8 cellular contexts compared by ENCODE assay signal in genomic region chr1:47424336-47424982, GRCh38. TPM values are rescaled to one million over a fixed set of nuclear protein-coding genes. Genes with fewer than 3 reads are reported as not detected.
A peak's percentile ranks its signal among the peaks of the same experiment; 100 is the strongest.
DNase-seq lines count a peak whose midpoint lies in the region; ATAC-seq and TF ChIP-seq lines count a peak whose summit lies in the region.

No MANE protein-coding gene starts in this region.

- no peaks in the 10 kb centered on the region for H3K36me3 ChIP-seq in liver (ENCODE audit: control insufficient read depth in 4 of 4, insufficient read depth in 3 of 4, low read depth in 1 of 4, low read length in 3 of 4)
- H3K36me3 ChIP-seq in effector memory CD4-positive, alpha-beta T cell (ENCODE audit: control insufficient read depth, insufficient read depth, low read length) = no peaks in the 10 kb centered on the region

- no peak for DNase-seq in stimulated activated naive CD8-positive, alpha-beta T cell treated with anti-CD3 and anti-CD28 coated beads, Interleukin-15, Interleukin-2, amounts not matched to agents 100 U/mL and 50 U/mL, for 24 hours
- no peak for DNase-seq in stimulated activated naive CD8-positive, alpha-beta T cell treated with anti-CD3 and anti-CD28 coated beads, Interleukin-15, amount 100 ng/mL, for 72 hours
- peak; percentile 49 for DNase-seq in NCI-H2107 treated with DMSO at 0.1 percent for 48 hours (lab: John Stamatoyannopoulos, UW; ENCODE audit: unreplicated experiment)
- DNase-seq in astrocyte of the cerebellum (ENCODE audit: low read depth) = peak; percentile 27
- DNase-seq in activated naive CD4-positive, alpha-beta T cell treated with Interleukin-2 at 50 U/mL for 16 hours = no peak
- no peak for DNase-seq in effector memory CD4-positive, alpha-beta T cell

- H3K4me3 Mint-ChIP-seq in stimulated activated naive CD8-positive, alpha-beta T cell treated with anti-CD3 and anti-CD28 coated beads, Interleukin-15, amount 100 ng/mL, for 72 hours = no peak overlapping the region

- no peak overlapping the region for H3K9ac ChIP-seq in liver (ENCODE audit: low read depth in 1 of 2, low read length in 2 of 2)

- no peak overlapping the region for H3K27ac ChIP-seq in liver (ENCODE audit: low read depth in 1 of 2, low read length in 2 of 2)
- no peak overlapping the region for H3K27ac ChIP-seq in effector memory CD4-positive, alpha-beta T cell (ENCODE audit: insufficient read depth, low read length, poor library complexity, severe bottlenecking)

- no peaks in the 10 kb centered on the region for H3K9me3 ChIP-seq in liver (ENCODE audit: control insufficient read depth in 4 of 4, low read length in 3 of 4)
- no peaks in the 10 kb centered on the region for H3K9me3 ChIP-seq in effector memory CD4-positive, alpha-beta T cell (ENCODE audit: control insufficient read depth, low read length)

- peaks cover 6% of the 10 kb centered on the region for H3K4me1 Mint-ChIP-seq in stimulated activated naive CD8-positive, alpha-beta T cell treated with anti-CD3 and anti-CD28 coated beads, Interleukin-15, amount 100 ng/mL, for 72 hours

- H3K27ac Mint-ChIP-seq in stimulated activated naive CD8-positive, alpha-beta T cell treated with anti-CD3 and anti-CD28 coated beads, Interleukin-15, amount 100 ng/mL, for 72 hours = no peak overlapping the region

- H3K27me3 Mint-ChIP-seq in stimulated activated naive CD8-positive, alpha-beta T cell treated with anti-CD3 and anti-CD28 coated beads, Interleukin-15, amount 100 ng/mL, for 72 hours = peaks cover 56% of the 10 kb centered on the region

- H3K4me3 ChIP-seq in astrocyte of the cerebellum (ENCODE audit: low read depth, low read length) = no peak overlapping the region
- H3K4me3 ChIP-seq in liver (ENCODE audit: low read depth in 1 of 3, low read length in 3 of 3) = no peak overlapping the region
- H3K4me3 ChIP-seq in effector memory CD4-positive, alpha-beta T cell (ENCODE audit: insufficient read depth, low read depth, low read length, poor library complexity, severe bottlenecking) = no peak overlapping the region

- ATAC-seq in stimulated activated naive CD8-positive, alpha-beta T cell treated with anti-CD3 and anti-CD28 coated beads, Interleukin-15, Interleukin-2, amounts not matched to agents 100 U/mL and 50 U/mL, for 24 hours = peak; percentile 14
- no peak for ATAC-seq in stimulated activated naive CD8-positive, alpha-beta T cell treated with anti-CD3 and anti-CD28 coated beads, Interleukin-15, amount 100 ng/mL, for 72 hours
- ATAC-seq in GM21447 (IDR thresholded peaks at IDR 0.05; ENCODE audit: unreplicated experiment) = no peak

- TF ChIP-seq RAD21 in liver (IDR thresholded peaks at IDR 0.05) = peak; percentile 73 to 81

- peak; percentile 84 for TF ChIP-seq CTCF in astrocyte of the cerebellum (IDR thresholded peaks at IDR 0.05; ENCODE audit: low read depth, low read length, missing control alignments)
- TF ChIP-seq CTCF in liver (IDR thresholded peaks at IDR 0.05; ENCODE audit: low read depth, low read length, missing input control) = peak; percentile 71

- no peaks in the 10 kb centered on the region for H3K4me1 ChIP-seq in liver (ENCODE audit: control insufficient read depth in 4 of 4, insufficient read depth in 4 of 4, low read length in 3 of 4)
- no peaks in the 10 kb centered on the region for H3K4me1 ChIP-seq in effector memory CD4-positive, alpha-beta T cell (ENCODE audit: control insufficient read depth, insufficient read depth, low read length, poor library complexity, severe bottlenecking)

- H3K27me3 ChIP-seq in liver (ENCODE audit: control insufficient read depth in 4 of 4, insufficient read depth in 4 of 4, low read length in 3 of 4) = no peaks in the 10 kb centered on the region
- H3K27me3 ChIP-seq in effector memory CD4-positive, alpha-beta T cell (replicated peaks; ENCODE audit: control insufficient read depth, insufficient read depth, low read length, poor library complexity, severe bottlenecking) = no peaks in the 10 kb centered on the region

- in situ Hi-C loops in astrocyte of the cerebellum (cut with HindIII; ENCODE audit: low sequenced_read_pairs) = no loop called here

- 7% methylated on average over 6 of the region's 6 CpGs for WGBS in liver

- no peaks in the 10 kb centered on the region for H3K9me3 Mint-ChIP-seq in stimulated activated naive CD8-positive, alpha-beta T cell treated with anti-CD3 and anti-CD28 coated beads, Interleukin-15, amount 100 ng/mL, for 72 hours

TF ChIP-seq in liver, 16 proteins besides CTCF, POLR2A, EP300 and RAD21:
- TF ChIP-seq RXRA (IDR thresholded peaks at IDR 0.05) (peak in 1 of 2 donors; percentile 42), NR2F2 (IDR thresholded peaks at IDR 0.05) (no peak)

RNA-seq across cellular contexts. Expression of gene FOXE3, which starts 8.4 kb away (rescaled TPM):
- not detected for total RNA-seq in liver
- not detected for polyA plus RNA-seq in liver

RNA-seq across cellular contexts. Expression of gene FOXD2, which starts 13.4 kb away (rescaled TPM):
- total RNA-seq in liver = under 1 TPM; 0.05 to 0.08 TPM
- polyA plus RNA-seq in liver = under 1 TPM in 1 of 2 donors, not detected in 1; 0.17 TPM

Comparison
In these comparisons a context has a peak if more than half of its experiments do, and no peak if none do; other contexts are left out.
1. DNase-seq: peak in NCI-H2107 treated with DMSO at 0.1 percent for 48 hours (single experiment) and astrocyte of the cerebellum (single experiment); none in stimulated activated naive CD8-positive, alpha-beta T cell treated with anti-CD3 and anti-CD28 coated beads, Interleukin-15, Interleukin-2, amounts not matched to agents 100 U/mL and 50 U/mL, for 24 hours (single experiment), stimulated activated naive CD8-positive, alpha-beta T cell treated with anti-CD3 and anti-CD28 coated beads, Interleukin-15, amount 100 ng/mL, for 72 hours (0 of 2), activated naive CD4-positive, alpha-beta T cell treated with Interleukin-2 at 50 U/mL for 16 hours (single experiment) and effector memory CD4-positive, alpha-beta T cell (0 of 3).